Comparison of ENCODE assay signal across 17 cellular contexts in genomic region chr15:42863572-42864239, GRCh38. TPM values are rescaled to one million over a fixed set of nuclear protein-coding genes. Genes with fewer than 3 reads are reported as not detected.
DNase-seq lines count a peak whose midpoint lies in the region; ATAC-seq and TF ChIP-seq lines count a peak whose summit lies in the region.
"Had no signal": no experiment of that assay in that cellular context is flagged by ENCODE, and none has a peak within 500 bp of the region (broad histone marks: within the 10 kb centered on the region; RNA-seq: fewer than 3 reads in every experiment).

No MANE protein-coding gene starts in this region.

- DNase-seq in LNCaP clone FGC (ENCODE audit: low read depth) = peak; percentile 79
- no peak for DNase-seq in chondrocyte (ENCODE audit: low spot score)
- no peak for DNase-seq in left lobe of liver (ENCODE audit: low spot score)
- no peak for DNase-seq in H9
- no peak for DNase-seq in NCI-H345 (lab: John Stamatoyannopoulos, UW)
- DNase-seq in DMS79 (lab: John Stamatoyannopoulos, UW) = no peak
- DNase-seq: CD8-positive, alpha-beta memory T cell; DMS79 treated with DMSO at 0.1 percent for 48 hours; HFFc6; MG63; NCI-H1048; NCI-H2081 treated with DMSO at 0.1 percent for 48 hours; NCI-H510A treated with DMSO at 0.1 percent for 48 hours had no signal

- H2BK120ac ChIP-seq in H9 (ENCODE audit: low read depth, low read length, poor library complexity, severe bottlenecking) = no peak overlapping the region

- H3K56ac ChIP-seq in H9 (ENCODE audit: insufficient read length, low read depth, low read length) = no peak overlapping the region

- no peak overlapping the region for H3K4me2 ChIP-seq in H9 (ENCODE audit: insufficient read depth, insufficient read length, low read length)
- H3K4me2 ChIP-seq: BLaER1, KMS-11 had no signal

- no peak overlapping the region for H3K4me3 Mint-ChIP-seq in chondrocyte (ENCODE audit: unreplicated experiment)
- no peak overlapping the region for H3K4me3 Mint-ChIP-seq in H9
- H3K4me3 Mint-ChIP-seq: CD8-positive, alpha-beta memory T cell; HFFc6 had no signal

- H2BK15ac ChIP-seq in H9 (ENCODE audit: low read depth, low read length) = no peak overlapping the region

- peaks cover 27% of the 10 kb centered on the region for H3K4me1 Mint-ChIP-seq in chondrocyte (ENCODE audit: low read depth)
- H3K4me1 Mint-ChIP-seq in H9 = peaks cover 0 to 6% of the 10 kb centered on the region in 2 experiments; a peak in 1 of 4 replicates

- H3K4me1 ChIP-seq in H9 (ENCODE audit: insufficient read depth, low read length) = no peaks in the 10 kb centered on the region
- H3K4me1 ChIP-seq: BLaER1 had no signal

- no CpG with 5 or more reads among the region's 2 CpGs for WGBS in H9 (ENCODE audit: extremely low coverage, insufficient read length, low lambda C conversion rate)

- no peak overlapping the region for H3K9ac ChIP-seq in H9 (ENCODE audit: extremely low read depth, insufficient read length, low read length)
- H3K9ac ChIP-seq: BLaER1, KMS-11 had no signal

- H3K36me3 Mint-ChIP-seq in chondrocyte (ENCODE audit: low read depth) (peaks cover 21% of the 10 kb centered on the region), H9 (ENCODE audit: insufficient read depth in 1 of 3, low read depth in 3 of 3) (peaks cover 0 to 9% (median 4%) of the 10 kb centered on the region in 3 experiments; a peak in 2 of 7 replicates)

- H2AFZ ChIP-seq in H9 (ENCODE audit: low read length) = no peak overlapping the region

- no peak overlapping the region for H3K4ac ChIP-seq in H9 (ENCODE audit: low read depth, low read length)

- no peaks in the 10 kb centered on the region for H3K79me2 ChIP-seq in H9 (ENCODE audit: insufficient read depth, low read length)

- H3K27me3 Mint-ChIP-seq in chondrocyte (ENCODE audit: low read depth) = no peaks in the 10 kb centered on the region
- H3K27me3 Mint-ChIP-seq in H9 (ENCODE audit: low read depth) = no peaks in the 10 kb centered on the region
- H3K27me3 Mint-ChIP-seq: CD8-positive, alpha-beta memory T cell had no signal

- H3K4me3 ChIP-seq in LNCaP clone FGC (ENCODE audit: low read depth, low read length) = no peak overlapping the region
- H3K4me3 ChIP-seq: BLaER1, MG63 had no signal

- H2BK12ac ChIP-seq in H9 (ENCODE audit: insufficient read length, low read depth, low read length) = no peak overlapping the region

- no peaks in the 10 kb centered on the region for H3K23me2 ChIP-seq in H9 (ENCODE audit: insufficient read length, low read depth, low read length, poor library complexity, severe bottlenecking)

- peaks cover under 1% of the 10 kb centered on the region for H3K79me1 ChIP-seq in H9 (ENCODE audit: insufficient read depth, low read depth, low read length, poor library complexity, severe bottlenecking)

- H3T11ph ChIP-seq in H9 (ENCODE audit: low read length) = no peak overlapping the region

- no peak overlapping the region for H4K5ac ChIP-seq in H9 (ENCODE audit: insufficient read length, low read depth, low read length)

- no peaks in the 10 kb centered on the region for H3K27me3 ChIP-seq in H9 (ENCODE audit: insufficient read depth, low read length)
- H3K27me3 ChIP-seq: BLaER1, MG63 had no signal

- H3K18ac ChIP-seq in H9 (ENCODE audit: insufficient read length, low read depth, low read length) = no peak overlapping the region

- peak overlapping the region; percentile 20 for H3K27ac Mint-ChIP-seq in chondrocyte (ENCODE audit: unreplicated experiment)
- H3K27ac Mint-ChIP-seq in H9 = no peak overlapping the region
- H3K27ac Mint-ChIP-seq: HFFc6 had no signal

- no peaks in the 10 kb centered on the region for H4K20me1 ChIP-seq in H9 (ENCODE audit: control insufficient read depth, insufficient read depth, insufficient read length)
- H4K20me1 ChIP-seq: BLaER1 had no signal

- H3K27ac ChIP-seq in 22Rv1 (0 out of 2 replicates have a peak overlapping the region, but pooled peaks have one; percentile 2), H9 (ENCODE audit: insufficient read length, low read depth, low read length) (no peak overlapping the region)
- H3K27ac ChIP-seq: BLaER1, KMS-11 had no signal

- H2BK20ac ChIP-seq in H9 (ENCODE audit: low read depth, low read length, poor library complexity, severe bottlenecking) = no peak overlapping the region

- H3K14ac ChIP-seq in H9 (ENCODE audit: insufficient read depth, low read length) = no peak overlapping the region

- no peak overlapping the region for H4K8ac ChIP-seq in H9 (replicated peaks; ENCODE audit: insufficient read length, low read depth, low read length)

- TF ChIP-seq CTCF in 22Rv1 (IDR thresholded peaks at IDR 0.05) (no peak), LNCaP clone FGC (IDR thresholded peaks at IDR 0.05; ENCODE audit: control insufficient read depth, extremely low read depth, insufficient read depth) (no peak), chondrocyte (IDR thresholded peaks at IDR 0.05) (no peak), H9 (conservative IDR thresholded peaks at IDR 0.05) (no peak)

- peak; percentile 85 for ATAC-seq in left lobe of liver
- no peak for ATAC-seq in HG02852 (IDR thresholded peaks at IDR 0.05; ENCODE audit: unreplicated experiment)

- H3K9me3 ChIP-seq in H9 (ENCODE audit: control insufficient read depth, low read depth, low read length) = no peaks in the 10 kb centered on the region
- H3K9me3 ChIP-seq: BLaER1, MG63 had no signal

- H4K91ac ChIP-seq in H9 (ENCODE audit: insufficient read length, low read depth, low read length) = no peak overlapping the region

- no peak overlapping the region for H2BK5ac ChIP-seq in H9 (ENCODE audit: insufficient read length, low read length)

- H3K9me3 Mint-ChIP-seq in chondrocyte (ENCODE audit: low read depth) (peaks cover 16% of the 10 kb centered on the region), H9 (no peaks in the 10 kb centered on the region; a peak in 1 of 5 replicates)
- H3K9me3 Mint-ChIP-seq: CD8-positive, alpha-beta memory T cell; HFFc6 had no signal

- no peak overlapping the region for H3K23ac ChIP-seq in H9 (ENCODE audit: insufficient read length, low read depth, low read length)

- no peak overlapping the region for H2AK5ac ChIP-seq in H9 (ENCODE audit: insufficient read length, low read length)

RNA-seq across cellular contexts. Expression of gene TTBK2, which starts 56.9 kb away (rescaled TPM):
- total RNA-seq in chondrocyte (19.7 to 29.3 TPM (median 20.5 TPM) in 3 replicates), left lobe of liver (6.6 TPM), H9 (2021) (10.6 and 13.0 TPM in 2 replicates)
